In the genomic region with DNA sequence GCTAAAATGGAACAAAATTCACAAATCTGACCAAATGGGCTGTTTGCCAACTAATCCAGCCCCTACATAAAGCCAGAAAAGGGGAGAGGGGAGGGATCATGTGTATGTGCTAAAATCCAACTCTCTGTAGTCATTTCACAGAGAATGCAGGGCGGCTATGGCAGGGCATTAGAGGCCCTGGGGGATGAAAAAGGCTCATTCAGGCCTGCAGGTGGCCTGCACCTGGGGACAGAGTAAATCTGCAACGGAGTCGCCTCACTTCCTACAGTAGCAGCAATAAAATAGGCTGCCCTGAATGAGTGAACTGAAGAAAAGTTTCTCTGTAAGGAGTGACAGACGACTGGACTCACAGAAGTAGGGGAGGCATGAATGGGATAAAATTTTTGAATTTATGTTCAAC, we compare ENCODE assay signal across 19 cellular contexts. TPM values are rescaled to one million over a fixed set of nuclear protein-coding genes. Genes with fewer than 3 reads are reported as not detected.
DNase-seq lines count a peak whose midpoint lies in the region; ATAC-seq and TF ChIP-seq lines count a peak whose summit lies in the region.
"Had no signal": no experiment of that assay in that cellular context is flagged by ENCODE, and none has a peak within 500 bp of the region (broad histone marks: within the 10 kb centered on the region; RNA-seq: fewer than 3 reads in every experiment).

No MANE protein-coding gene starts in this region.

- no peaks in the 10 kb centered on the region for H3K36me3 Mint-ChIP-seq in activated naive CD4-positive, alpha-beta T cell treated with anti-CD3 and anti-CD28 coated beads, Interleukin-2, amount 50 U/mL, for 72 hours

- H4K20me1 ChIP-seq in OCI-LY1 (ENCODE audit: insufficient read depth, low read length), result no peaks in the 10 kb centered on the region

- no peaks in the 10 kb centered on the region for H3K9me3 ChIP-seq in cardiac muscle cell (ENCODE audit: low read depth)
- no peaks in the 10 kb centered on the region for H3K9me3 ChIP-seq in OCI-LY1 (ENCODE audit: low read length)
- no peaks in the 10 kb centered on the region for H3K9me3 ChIP-seq in thyroid gland
- H3K9me3 ChIP-seq: A549, uterus had no signal

- H3K36me3 ChIP-seq in cardiac muscle cell (no peaks in the 10 kb centered on the region), OCI-LY1 (ENCODE audit: insufficient read depth, low read length) (peaks cover 8% of the 10 kb centered on the region), thyroid gland (peaks cover 8 to 19% of the 10 kb centered on the region in 2 donors)
- H3K36me3 ChIP-seq: uterus had no signal

- H3K27ac ChIP-seq in cardiac muscle cell (peak overlapping the region; percentile 42), OCI-LY1 (ENCODE audit: low read depth, low read length, poor library complexity, severe bottlenecking) (peak overlapping the region; percentile 90), thyroid gland (peak overlapping the region in 2 of 3 donors; percentile 21 to 37)
- H3K27ac ChIP-seq: A549, VCaP had no signal

- peaks cover 6% of the 10 kb centered on the region for H3F3A ChIP-seq in OCI-LY1 (ENCODE audit: insufficient read depth, low read length)

- peak overlapping the region; percentile 26; the same call in 1 of the 2 replicates for H3K4me2 ChIP-seq in OCI-LY1 (ENCODE audit: low read length)
- H3K4me2 ChIP-seq: A549 had no signal

- TF ChIP-seq CTCF in cardiac muscle cell (IDR thresholded peaks at IDR 0.05; ENCODE audit: low read depth, low read length), result no peak
- TF ChIP-seq CTCF in OCI-LY1 (IDR thresholded peaks at IDR 0.05; ENCODE audit: low read length), result no peak; the same call in 1 of the 2 replicates
- no peak for TF ChIP-seq CTCF in thyroid gland (IDR thresholded peaks at IDR 0.05)

- TF ChIP-seq POLR2A in thyroid gland (IDR thresholded peaks at IDR 0.05), result no peak

- H2AFZ ChIP-seq in OCI-LY1 (ENCODE audit: low read length), result no peak overlapping the region

- peak overlapping the region in 1 of 2 donors; percentile 1 for H3K27ac Mint-ChIP-seq in activated naive CD4-positive, alpha-beta T cell treated with anti-CD3 and anti-CD28 coated beads, Interleukin-2, amount 50 U/mL, for 72 hours

- H3K4me1 ChIP-seq in cardiac muscle cell (ENCODE audit: low read depth), result peaks cover 29% of the 10 kb centered on the region
- peaks cover 62% of the 10 kb centered on the region for H3K4me1 ChIP-seq in OCI-LY1 (ENCODE audit: insufficient read depth, low read length, severe bottlenecking)
- peaks cover 20 to 22% of the 10 kb centered on the region in 2 donors for H3K4me1 ChIP-seq in thyroid gland

- no peak for ATAC-seq in activated naive CD4-positive, alpha-beta T cell treated with anti-CD3 and anti-CD28 coated beads, Interleukin-2, amount 50 U/mL, for 72 hours
- ATAC-seq: A549; activated T-helper 17 cell treated with anti-CD3 and anti-CD28 coated beads, Interleukin-2, amount 50 U/mL, for 72 hours; effector memory CD8-positive, alpha-beta T cell; left colon had no signal

- 84% methylated on average over 4 of the region's 4 CpGs for WGBS in thyroid gland, 2 donors

- H3K4me3 ChIP-seq in cardiac muscle cell, result no peak overlapping the region
- H3K4me3 ChIP-seq in OCI-LY1 (ENCODE audit: low read depth, low read length, poor library complexity, severe bottlenecking), result no peak overlapping the region
- H3K4me3 ChIP-seq in thyroid gland (replicated peaks in 1 of 3), result no peak overlapping the region
- H3K4me3 ChIP-seq: A549, uterus had no signal

- H3K27me3 ChIP-seq in cardiac muscle cell (no peaks in the 10 kb centered on the region), OCI-LY1 (ENCODE audit: insufficient read depth, low read length) (no peaks in the 10 kb centered on the region), thyroid gland (no peaks in the 10 kb centered on the region)
- H3K27me3 ChIP-seq: uterus had no signal

- H3K9me3 Mint-ChIP-seq in activated naive CD4-positive, alpha-beta T cell treated with anti-CD3 and anti-CD28 coated beads, Interleukin-2, amount 50 U/mL, for 72 hours, result no peaks in the 10 kb centered on the region
- H3K9me3 Mint-ChIP-seq: activated T-helper 17 cell treated with anti-CD3 and anti-CD28 coated beads, Interleukin-2, amount 50 U/mL, for 72 hours; central memory CD8-positive, alpha-beta T cell; effector memory CD8-positive, alpha-beta T cell had no signal

- DNase-seq in cardiac muscle cell (ENCODE audit: low read depth in 1 of 2, low spot score in 1 of 2) (no peak), cardiac septum (ENCODE audit: low spot score) (no peak), islet precursor cell (peak; percentile 63), thyroid gland (no peak), NCI-H2227 treated with DMSO at 0.1 percent for 48 hours (lab: John Stamatoyannopoulos, UW) (no peak)
- no peak for DNase-seq in stimulated activated CD4-positive, alpha-beta T cell treated with anti-CD3 and anti-CD28 coated beads, Interleukin-4, amount 100 ng/mL, for 24 hours
- DNase-seq in activated naive CD4-positive, alpha-beta T cell treated with anti-CD3 and anti-CD28 coated beads, Interleukin-2, amount 50 U/mL, for 72 hours (ENCODE audit: low spot score in 2 of 2), result no peak
- DNase-seq: effector memory CD8-positive, alpha-beta T cell; GDM1; hippocampal formation; left colon; NCI-H1694; stimulated activated CD4-positive, alpha-beta T cell treated with anti-CD3 and anti-CD28 coated beads, Interleukin-15, amount 100 ng/mL, for 24 hours; uterus had no signal

- peaks cover 8% of the 10 kb centered on the region for H3K79me2 ChIP-seq in OCI-LY1 (ENCODE audit: insufficient read depth, low read length)

- intact Hi-C loops in cardiac septum (cut with DNase I), result loop anchor here (2.0 to 10.0 kb wide), 5 partner anchors 67 to 402 kb away; no protein-coding TSS in a partner anchor
- intact Hi-C loops in thyroid gland (cut with DNase I), result loop anchor here (5.0 kb wide), 3 partner anchors 98 to 253 kb away; no protein-coding TSS in a partner anchor

- H3K9ac ChIP-seq in OCI-LY1 (ENCODE audit: low read length), result peak overlapping the region; percentile 21; the same call in 1 of the 2 replicates

- H3K9me2 ChIP-seq in OCI-LY1 (ENCODE audit: low read depth, low read length), result no peaks in the 10 kb centered on the region

RNA-seq across cellular contexts. Expression of gene ZFP36L2, which starts 4.1 kb away (rescaled TPM):
- 20.3 and 27.6 TPM in 2 replicates for total RNA-seq in cardiac muscle cell
- 73.9 and 88.4 TPM in 2 replicates for polyA plus RNA-seq in cardiac muscle cell
- total RNA-seq in cardiac septum, result 41.4 TPM
- total RNA-seq in thyroid gland, result 100 to 1,000 TPM; 146 to 287 (median 172) TPM
- total RNA-seq in activated naive CD4-positive, alpha-beta T cell treated with anti-CD3 and anti-CD28 coated beads, Interleukin-2, amount 50 U/mL, for 72 hours, result 10 to 100 TPM; 27.3 to 70.4 TPM

Comparison
In these comparisons a context has a peak if more than half of its experiments do, and no peak if none do; other contexts are left out.
1. H3K27ac ChIP-seq: peak in every context shown above with its lines; median percentile 90 in OCI-LY1; 42 in cardiac muscle cell; 29 in thyroid gland.